8 cellular contexts compared by ENCODE assay signal in genomic region chr19:57389730-57390598, GRCh38. TPM values are rescaled to one million over a fixed set of nuclear protein-coding genes. Genes with fewer than 3 reads are reported as not detected.
DNase-seq lines count a peak whose midpoint lies in the region; ATAC-seq, FAIRE-seq and TF ChIP-seq lines count a peak whose summit lies in the region.

TSS of gene ZNF548 (plus strand) at chr19:57389854. CDS start at chr19:57390100, 246 bp downstream.

- H3K4me1 Mint-ChIP-seq in mesothelial cell of epicardium = peaks cover 15% of the 10 kb centered on the region

- H3F3A ChIP-seq in OCI-LY1 (ENCODE audit: insufficient read depth, low read length) = no peaks in the 10 kb centered on the region

- H3K4me3 ChIP-seq in HUES6 (ENCODE audit: low read depth, low read length) (peak within 1 kb of the TSS; percentile 82), OCI-LY1 (ENCODE audit: low read depth, low read length, poor library complexity, severe bottlenecking) (peak within 1 kb of the TSS; percentile 90)

- H3K27me3 ChIP-seq in HUES6 (ENCODE audit: control insufficient read depth, insufficient read depth, low read length) (no peaks in the 10 kb centered on the region), OCI-LY1 (ENCODE audit: insufficient read depth, low read length) (no peaks in the 10 kb centered on the region)

- peaks cover 3% of the 10 kb centered on the region for H3K27me3 Mint-ChIP-seq in mesothelial cell of epicardium (ENCODE audit: low read depth)

- H2AFZ ChIP-seq in OCI-LY1 (ENCODE audit: low read length) = peak within 1 kb of the TSS; percentile 88; the same call in 1 of the 2 replicates

- H3K27ac Mint-ChIP-seq in mesothelial cell of epicardium = peak within 1 kb of the TSS; percentile 98

- H3K79me2 ChIP-seq in OCI-LY1 (ENCODE audit: insufficient read depth, low read length) = peaks cover 25% of the 10 kb centered on the region

- no peaks in the 10 kb centered on the region for H4K20me1 ChIP-seq in OCI-LY1 (ENCODE audit: insufficient read depth, low read length)

- H3K27ac ChIP-seq in HUES6 (ENCODE audit: low read depth, low read length) = peak within 1 kb of the TSS; percentile 18; the same call in 1 of the 2 replicates
- peak within 1 kb of the TSS; percentile 59 for H3K27ac ChIP-seq in OCI-LY1 (ENCODE audit: low read depth, low read length, poor library complexity, severe bottlenecking)

- peak within 1 kb of the TSS; percentile 82 for H3K9ac ChIP-seq in HUES6 (ENCODE audit: low read length)
- H3K9ac ChIP-seq in OCI-LY1 (ENCODE audit: low read length) = peak within 1 kb of the TSS; percentile 87

- peak within 1 kb of the TSS; percentile 85 for H3K4me2 ChIP-seq in OCI-LY1 (ENCODE audit: low read length)

- ATAC-seq in GM21423 (IDR thresholded peaks at IDR 0.05; ENCODE audit: unreplicated experiment) = peak; percentile 99

- TF ChIP-seq CTCF in D721Med (IDR thresholded peaks at IDR 0.05; ENCODE audit: insufficient read depth, missing control alignments) = peak; percentile 7
- peak; percentile 4; the same call in 1 of the 2 replicates for TF ChIP-seq CTCF in OCI-LY1 (IDR thresholded peaks at IDR 0.05; ENCODE audit: low read length)
- peak; percentile 28 for TF ChIP-seq CTCF in mesothelial cell of epicardium (IDR thresholded peaks at IDR 0.05; ENCODE audit: unreplicated experiment)

- DNase-seq in D721Med (ENCODE audit: insufficient read length, low spot score) (peak; percentile 84), mesothelial cell of epicardium (ENCODE audit: low spot score in 2 of 2, unreplicated experiment in 2 of 2) (peak; percentile 95)
- DNase-seq in activated CD8-positive, alpha-beta memory T cell treated with anti-CD3 and anti-CD28 coated beads, Interleukin-2, amount 50 U/mL, for 4 hours = peak; percentile 98
- DNase-seq in stimulated activated CD8-positive, alpha-beta memory T cell treated with anti-CD3 and anti-CD28 coated beads, Interleukin-15, amount 100 ng/mL, for 48 hours (ENCODE audit: low read depth in 2 of 2) = peak; percentile 96 to 98

- H3K9me3 ChIP-seq in HUES6 (ENCODE audit: control insufficient read depth, insufficient read depth, low read depth, low read length) (no peaks in the 10 kb centered on the region), OCI-LY1 (ENCODE audit: low read length) (peaks cover 21% of the 10 kb centered on the region)

- H3K4me3 Mint-ChIP-seq in mesothelial cell of epicardium = peak within 1 kb of the TSS; percentile 93

- H3K4me1 ChIP-seq in HUES6 (ENCODE audit: control insufficient read depth, insufficient read depth, low read length) = peaks cover 3% of the 10 kb centered on the region; the same call in 1 of the 2 replicates
- peaks cover 16% of the 10 kb centered on the region for H3K4me1 ChIP-seq in OCI-LY1 (ENCODE audit: insufficient read depth, low read length, severe bottlenecking)

- H3K36me3 ChIP-seq in HUES6 (ENCODE audit: control insufficient read depth, insufficient read depth, low read length) = 0 out of 2 replicates have a peak, but pooled peaks cover 4% of the 10 kb centered on the region
- peaks cover 25% of the 10 kb centered on the region for H3K36me3 ChIP-seq in OCI-LY1 (ENCODE audit: insufficient read depth, low read length)

- H3K9me3 Mint-ChIP-seq in mesothelial cell of epicardium = no peaks in the 10 kb centered on the region

- H3K36me3 Mint-ChIP-seq in mesothelial cell of epicardium = peaks cover 23% of the 10 kb centered on the region

- FAIRE-seq in D721Med (lab: Jason Lieb, UNC) (no peak), endometrium (lab: Jason Lieb, UNC) (peak; percentile 97)

- no peaks in the 10 kb centered on the region for H3K9me2 ChIP-seq in OCI-LY1 (ENCODE audit: low read depth, low read length)

RNA-seq across cellular contexts. Expression of gene ZNF548, which starts in this region (rescaled TPM):
- 39.1 to 41.1 TPM (median 40.5 TPM) in 3 replicates for total RNA-seq in mesothelial cell of epicardium

Comparison
In these comparisons a context has a peak if more than half of its experiments do, and no peak if none do; other contexts are left out.
1. Peak in every context shown above with its lines: DNase-seq, ATAC-seq, H3K4me3 ChIP-seq and H3K27ac ChIP-seq.